Comparison of ENCODE assay signal across 10 cellular contexts in the genomic region with DNA sequence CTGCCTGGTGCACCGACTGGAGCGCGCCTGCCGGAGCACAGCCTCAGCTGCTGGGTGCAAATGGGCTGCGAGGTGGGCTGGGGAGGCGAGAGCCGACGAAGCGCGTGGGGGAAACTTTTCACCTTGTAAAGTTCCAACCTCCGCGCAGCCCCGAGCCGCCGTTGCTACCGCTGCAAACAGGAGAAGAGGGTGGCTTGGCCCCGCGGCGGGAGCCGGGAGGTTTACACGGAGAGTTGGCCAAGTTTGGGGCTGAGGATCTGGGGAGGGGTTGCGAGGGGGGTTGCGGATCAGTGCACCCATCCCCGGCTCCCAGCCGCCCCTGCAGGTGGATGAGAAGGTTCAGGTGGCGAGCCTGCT. TPM values are rescaled to one million over a fixed set of nuclear protein-coding genes. Genes with fewer than 3 reads are reported as not detected.
DNase-seq lines count a peak whose midpoint lies in the region; ATAC-seq, FAIRE-seq and TF ChIP-seq lines count a peak whose summit lies in the region.
"Had no signal": no experiment of that assay in that cellular context is flagged by ENCODE, and none has a peak within 500 bp of the region (broad histone marks: within the 10 kb centered on the region; RNA-seq: fewer than 3 reads in every experiment).

No MANE protein-coding gene starts in this region.

- no peaks in the 10 kb centered on the region for H3K9me2 ChIP-seq in PC-3 (replicated peaks; ENCODE audit: low read length)

- H3K27ac Mint-ChIP-seq in progenitor cell of endocrine pancreas, result peak overlapping the region; percentile 57
- H3K27ac Mint-ChIP-seq: activated CD4-positive, alpha-beta T cell treated with anti-CD3 and anti-CD28 coated beads, Interleukin-2, amount 10 ng/mL, durations not matched to agents 24 days and 14 days had no signal

- H3K27ac ChIP-seq in SJSA1 (no peak overlapping the region), heart right ventricle (no peak overlapping the region), PC-3 (ENCODE audit: low read length) (no peak overlapping the region)

- FAIRE-seq in urothelium cell line (lab: Jason Lieb, UNC), result no peak
- FAIRE-seq: G401.6 had no signal

- no peak overlapping the region for H3K4me2 ChIP-seq in PC-3 (ENCODE audit: low read length)

- H3K36me3 ChIP-seq in SJSA1 (no peaks in the 10 kb centered on the region), heart right ventricle (no peaks in the 10 kb centered on the region), PC-3 (ENCODE audit: low read depth, low read length) (no peaks in the 10 kb centered on the region)

- peak overlapping the region; percentile 80 for H3K4me3 Mint-ChIP-seq in progenitor cell of endocrine pancreas (ENCODE audit: low read depth)
- H3K4me3 Mint-ChIP-seq: activated CD4-positive, alpha-beta T cell treated with anti-CD3 and anti-CD28 coated beads, Interleukin-2, amount 10 ng/mL, durations not matched to agents 24 days and 14 days had no signal

- CTCF ChIA-PET in PC-3 (lab: Charles Lee), result no interaction called here

- intact Hi-C loops in heart right ventricle (cut with DNase I) (no loop called here), PC-3 (cut with micrococcal nuclease) (no loop called here)

- H3K79me2 ChIP-seq in PC-3 (ENCODE audit: low read length), result no peaks in the 10 kb centered on the region

- H3K4me3 ChIP-seq in SJSA1 (peak overlapping the region; percentile 25), heart right ventricle (peak overlapping the region in 9 of 10 donors; percentile 21 to 55 (median 50)), PC-3 (ENCODE audit: low read length) (no peak overlapping the region)

- ATAC-seq in heart right ventricle (peak in 3 of 8 donors; percentile 7 to 27 (median 16)), PC-3 (no peak)

- DNase-seq in EL (peak; percentile 30), SJSA1 (ENCODE audit: low read depth in 1 of 2, low spot score in 2 of 2) (no peak), heart right ventricle (peak in 1 of 2 donors; percentile 8), progenitor cell of endocrine pancreas (ENCODE audit: low spot score, unreplicated experiment) (no peak), PC-3 (no peak), SKM-1 (lab: John Stamatoyannopoulos, UW; ENCODE audit: unreplicated experiment) (no peak), urothelium cell line (ENCODE audit: low spot score) (no peak)
- no peak for DNase-seq in activated naive CD4-positive, alpha-beta T cell treated with Interleukin-2 at 50 U/mL for 16 hours
- DNase-seq: activated CD4-positive, alpha-beta T cell treated with anti-CD3 and anti-CD28 coated beads, Interleukin-2, amount 10 ng/mL, durations not matched to agents 24 days and 14 days had no signal

- BruUV-seq in PC-3 (replicated peaks; lab: Mats Ljungman, UMichigan), result no TSS peak

- H3K27me3 ChIP-seq in SJSA1 (replicated peaks) (peaks cover 25% of the 10 kb centered on the region), heart right ventricle (peaks cover 0 to 97% (median 93%) of the 10 kb centered on the region in 7 donors), PC-3 (ENCODE audit: low read length) (peaks cover 55% of the 10 kb centered on the region)

- POLR2A ChIA-PET in PC-3 (lab: Charles Lee; ENCODE audit: unreplicated experiment), result no interaction called here

- peaks cover 6% of the 10 kb centered on the region for H3K9me3 Mint-ChIP-seq in progenitor cell of endocrine pancreas (ENCODE audit: low read depth)
- H3K9me3 Mint-ChIP-seq: activated CD4-positive, alpha-beta T cell treated with anti-CD3 and anti-CD28 coated beads, Interleukin-2, amount 10 ng/mL, durations not matched to agents 24 days and 14 days had no signal

- H4K20me1 ChIP-seq in PC-3 (ENCODE audit: low read length), result no peaks in the 10 kb centered on the region

- H3K36me3 Mint-ChIP-seq in progenitor cell of endocrine pancreas (ENCODE audit: insufficient read depth), result no peaks in the 10 kb centered on the region

- H3K4me1 Mint-ChIP-seq in progenitor cell of endocrine pancreas (ENCODE audit: low read depth), result peaks cover 23% of the 10 kb centered on the region
- H3K4me1 Mint-ChIP-seq: activated CD4-positive, alpha-beta T cell treated with anti-CD3 and anti-CD28 coated beads, Interleukin-2, amount 10 ng/mL, durations not matched to agents 24 days and 14 days had no signal

- no peak overlapping the region for H3K9ac ChIP-seq in PC-3 (ENCODE audit: low read length)

- TF ChIP-seq CTCF in heart right ventricle (IDR thresholded peaks at IDR 0.05) (no peak), progenitor cell of endocrine pancreas (IDR thresholded peaks at IDR 0.05; ENCODE audit: unreplicated experiment) (no peak), PC-3 (conservative IDR thresholded peaks at IDR 0.05; ENCODE audit: low read depth, low read length) (no peak)

- H3K27me3 Mint-ChIP-seq in progenitor cell of endocrine pancreas, result peaks cover 61% of the 10 kb centered on the region

- 1 to 2% methylated on average over 26 of the region's 26 CpGs for WGBS in heart right ventricle, 2 donors

- H2AFZ ChIP-seq in PC-3 (ENCODE audit: low read length), result no peak overlapping the region

- H3F3A ChIP-seq in PC-3 (ENCODE audit: low read length, unreplicated experiment), result no peaks in the 10 kb centered on the region

- H3K9me3 ChIP-seq in SJSA1 (replicated peaks) (no peaks in the 10 kb centered on the region), heart right ventricle (peaks cover 0 to 5% (median 0%) of the 10 kb centered on the region in 11 donors), PC-3 (ENCODE audit: low read length) (peaks cover 8% of the 10 kb centered on the region; the same call in 1 of the 2 replicates)

- H3K4me1 ChIP-seq in SJSA1 (replicated peaks), result peaks cover 10% of the 10 kb centered on the region; the same call in 1 of the 2 replicates
- peaks cover 0 to 38% (median 23%) of the 10 kb centered on the region in 9 donors for H3K4me1 ChIP-seq in heart right ventricle
- no peaks in the 10 kb centered on the region for H3K4me1 ChIP-seq in PC-3 (ENCODE audit: insufficient read depth, low read length)

RNA-seq across cellular contexts. Expression of a gene that starts 0.6 kb away (rescaled TPM):
- total RNA-seq in SJSA1 (2014; rRNA removed; shearing (Covaris generic)), result 0.16 and 0.32 TPM in 2 replicates
- 1 to 10 TPM in 1 of 10 donors, under 1 TPM in 9; 0.02 to 2.4 (median 0.15) TPM for total RNA-seq in heart right ventricle
- under 1 TPM; 0.07 to 0.09 TPM for polyA plus RNA-seq in heart right ventricle
- total RNA-seq in progenitor cell of endocrine pancreas, result 11.9 and 16.4 TPM in 2 replicates
- not detected in 2 replicates for total RNA-seq in PC-3 (2014; rRNA removed)
- total RNA-seq: activated CD4-positive, alpha-beta T cell treated with anti-CD3 and anti-CD28 coated beads, Interleukin-2, amount 10 ng/mL, durations not matched to agents 24 days and 14 days had no signal
